ENCODE assay signal across 1 cellular context in genomic region chr2:249538-250042, GRCh38.
A peak's percentile ranks its signal among the peaks of the same experiment; 100 is the strongest.
TF ChIP-seq lines count a peak whose summit lies in the region.

No MANE protein-coding gene starts in this region.

TF ChIP-seq in HepG2, 621 proteins besides CTCF, POLR2A, EP300 and RAD21 (continued from another document and continues in another):
- TF ChIP-seq ZNF121 (CRISPR knock-in tag; IDR thresholded peaks at IDR 0.05), result no peak
- no peak for TF ChIP-seq CENPX (CRISPR knock-in tag; IDR thresholded peaks at IDR 0.05)
- TF ChIP-seq HOXD1 (CRISPR knock-in tag; IDR thresholded peaks at IDR 0.05), result peak; percentile 90
- TF ChIP-seq ZNF749 (CRISPR knock-in tag; IDR thresholded peaks at IDR 0.05; ENCODE audit: borderline replicate concordance), result no peak; the same call in 1 of the 2 replicates
- TF ChIP-seq SNAPC4 (CRISPR knock-in tag; IDR thresholded peaks at IDR 0.05), result 0 out of 2 replicates have a peak, but pooled peaks have one; percentile 33
- peak; percentile 54 for TF ChIP-seq KMT2B (CRISPR knock-in tag; IDR thresholded peaks at IDR 0.05)
- no peak for TF ChIP-seq ZNF10 (CRISPR knock-in tag; IDR thresholded peaks at IDR 0.05; ENCODE audit: borderline replicate concordance, low read depth)
- no peak for TF ChIP-seq NBN (conservative IDR thresholded peaks at IDR 0.05)
- peak; percentile 92 for TF ChIP-seq RCOR2 (CRISPR knock-in tag; IDR thresholded peaks at IDR 0.05)
- TF ChIP-seq YEATS2 (CRISPR knock-in tag; IDR thresholded peaks at IDR 0.05; ENCODE audit: borderline replicate concordance), result peak; percentile 71; the same call in 1 of the 2 replicates
- peak; percentile 71 for TF ChIP-seq ZNF230 (CRISPR knock-in tag; IDR thresholded peaks at IDR 0.05)
- no peak for TF ChIP-seq ZNF737 (CRISPR knock-in tag; IDR thresholded peaks at IDR 0.05; ENCODE audit: borderline replicate concordance)
- peak; percentile 74; the same call in 1 of the 2 replicates for TF ChIP-seq ZNF160 (CRISPR knock-in tag; IDR thresholded peaks at IDR 0.05)
- peak; percentile 80; the same call in 1 of the 2 replicates for TF ChIP-seq FOSL2 (CRISPR knock-in tag; IDR thresholded peaks at IDR 0.05)
- peak; percentile 83 for TF ChIP-seq TFE3 (CRISPR knock-in tag; IDR thresholded peaks at IDR 0.05)
- TF ChIP-seq HOXA7 (CRISPR knock-in tag; IDR thresholded peaks at IDR 0.05), result peak; percentile 42; the same call in 1 of the 2 replicates
- peak; percentile 77 for TF ChIP-seq KLF6 (CRISPR knock-in tag; IDR thresholded peaks at IDR 0.05)
- peak; percentile 69; the same call in 1 of the 2 replicates for TF ChIP-seq ZBTB25 (CRISPR knock-in tag; IDR thresholded peaks at IDR 0.05)
- TF ChIP-seq MTERF4 (CRISPR knock-in tag; IDR thresholded peaks at IDR 0.05), result peak; percentile 66; the same call in 1 of the 2 replicates
- TF ChIP-seq MXD3 (CRISPR knock-in tag; IDR thresholded peaks at IDR 0.05), result no peak
- no peak for TF ChIP-seq FOXM1 (CRISPR knock-in tag; IDR thresholded peaks at IDR 0.05)
- peak; percentile 64; the same call in 1 of the 2 replicates for TF ChIP-seq SPEN (CRISPR knock-in tag; IDR thresholded peaks at IDR 0.05; ENCODE audit: low read depth)
- no peak for TF ChIP-seq WIZ (CRISPR knock-in tag; IDR thresholded peaks at IDR 0.05)
- TF ChIP-seq ZNF781 (CRISPR knock-in tag; IDR thresholded peaks at IDR 0.05; ENCODE audit: borderline replicate concordance, not compliant biosample characterization), result peak; percentile 77
- peak; percentile 70; the same call in 1 of the 2 replicates for TF ChIP-seq THAP11 (CRISPR knock-in tag; IDR thresholded peaks at IDR 0.05)
- TF ChIP-seq KDM5B (CRISPR knock-in tag; IDR thresholded peaks at IDR 0.05; ENCODE audit: borderline replicate concordance), result peak; percentile 28; the same call in 1 of the 2 replicates
- peak; percentile 94 for TF ChIP-seq GATA4 (IDR thresholded peaks at IDR 0.05; ENCODE audit: borderline replicate concordance, low read depth)
- TF ChIP-seq NFE2L2 (IDR thresholded peaks at IDR 0.05; ENCODE audit: low read length), result no peak
- TF ChIP-seq ZNF816 (CRISPR knock-in tag; IDR thresholded peaks at IDR 0.05; ENCODE audit: borderline replicate concordance), result no peak
- TF ChIP-seq MBD4 (IDR thresholded peaks at IDR 0.05; ENCODE audit: borderline replicate concordance, low read length), result peak; percentile 90; the same call in 1 of the 2 replicates
- no peak for TF ChIP-seq RFX1 (IDR thresholded peaks at IDR 0.05)
- TF ChIP-seq PTBP1 (IDR thresholded peaks at IDR 0.05; ENCODE audit: low read depth, low read length, poor library complexity, severe bottlenecking), result no peak
- TF ChIP-seq JUND (CRISPR knock-in tag; IDR thresholded peaks at IDR 0.05), result 0 out of 2 replicates have a peak, but pooled peaks have one; percentile 13
- TF ChIP-seq GTF3A (CRISPR knock-in tag; conservative IDR thresholded peaks at IDR 0.05), result no peak
- peak; percentile 57; the same call in 1 of the 2 replicates for TF ChIP-seq ZSCAN25 (CRISPR knock-in tag; IDR thresholded peaks at IDR 0.05)
- no peak for TF ChIP-seq HNRNPLL (IDR thresholded peaks at IDR 0.05; ENCODE audit: low read depth, low read length, poor library complexity, severe bottlenecking)
- TF ChIP-seq STAT6 (CRISPR knock-in tag; IDR thresholded peaks at IDR 0.05; ENCODE audit: borderline replicate concordance), result peak; percentile 61; the same call in 1 of the 2 replicates
- peak; percentile 45 for TF ChIP-seq U2AF1 (optimal IDR thresholded peaks at IDR 0.05; ENCODE audit: low read depth, low read length)
- 0 out of 2 replicates have a peak, but pooled peaks have one; percentile 63 for TF ChIP-seq ZKSCAN5 (CRISPR knock-in tag; IDR thresholded peaks at IDR 0.05)
- no peak; the same call in 1 of the 2 replicates for TF ChIP-seq ZNF431 (CRISPR knock-in tag; IDR thresholded peaks at IDR 0.05; ENCODE audit: borderline replicate concordance, low read depth)
- peak; percentile 72 for TF ChIP-seq ZNF564 (CRISPR knock-in tag; IDR thresholded peaks at IDR 0.05)
- TF ChIP-seq MAFG (CRISPR knock-in tag; IDR thresholded peaks at IDR 0.05), result no peak
- no peak for TF ChIP-seq ZNF883 (CRISPR knock-in tag; IDR thresholded peaks at IDR 0.05; ENCODE audit: not compliant biosample characterization)
- 0 out of 2 replicates have a peak, but pooled peaks have one; percentile 79 for TF ChIP-seq ZNF256 (CRISPR knock-in tag; conservative IDR thresholded peaks at IDR 0.05)
- no peak for TF ChIP-seq SRF (IDR thresholded peaks at IDR 0.05; ENCODE audit: low read depth, low read length)
- peak; percentile 90; the same call in 1 of the 2 replicates for TF ChIP-seq ZNF747 (CRISPR knock-in tag; IDR thresholded peaks at IDR 0.05; ENCODE audit: borderline replicate concordance)
- peak; percentile 79; the same call in 1 of the 2 replicates for TF ChIP-seq ZNF12 (CRISPR knock-in tag; IDR thresholded peaks at IDR 0.05)
- peak; percentile 75; the same call in 1 of the 2 replicates for TF ChIP-seq TFAP4 (IDR thresholded peaks at IDR 0.05; ENCODE audit: borderline replicate concordance, low read depth)
- TF ChIP-seq ZSCAN21 (CRISPR knock-in tag; IDR thresholded peaks at IDR 0.05; ENCODE audit: borderline replicate concordance), result peak; percentile 84
- peak; percentile 78; the same call in 1 of the 2 replicates for TF ChIP-seq KLF9 (CRISPR knock-in tag; IDR thresholded peaks at IDR 0.05; ENCODE audit: low read depth)
- no peak for TF ChIP-seq ELK4 (CRISPR knock-in tag; IDR thresholded peaks at IDR 0.05; ENCODE audit: borderline replicate concordance)
- no peak for TF ChIP-seq NFE2 (CRISPR knock-in tag; IDR thresholded peaks at IDR 0.05)
- peak; percentile 48; the same call in 1 of the 2 replicates for TF ChIP-seq ZNF7 (CRISPR knock-in tag; IDR thresholded peaks at IDR 0.05)
- peak; percentile 93 for TF ChIP-seq ZBTB20 (CRISPR knock-in tag; IDR thresholded peaks at IDR 0.05; ENCODE audit: borderline replicate concordance, low read depth)
- TF ChIP-seq HNRNPUL1 (IDR thresholded peaks at IDR 0.05; ENCODE audit: low read depth, low read length), result no peak
- 0 out of 2 replicates have a peak, but pooled peaks have one; percentile 28 for TF ChIP-seq ZBTB2 (CRISPR knock-in tag; IDR thresholded peaks at IDR 0.05; ENCODE audit: low read depth)
